ENCODE assay signal across 14 cellular contexts in genomic region chr6:90086517-90086916, GRCh38.
DNase-seq lines count a peak whose midpoint lies in the region; ATAC-seq and TF ChIP-seq lines count a peak whose summit lies in the region.
"Had no signal": no experiment of that assay in that cellular context is flagged by ENCODE, and none has a peak within 500 bp of the region (broad histone marks: within the 10 kb centered on the region; RNA-seq: fewer than 3 reads in every experiment).

No MANE protein-coding gene starts in this region.

- no peak overlapping the region for H2AFZ ChIP-seq in mesenchymal stem cell (ENCODE audit: low read depth, low read length)

- 53% methylated on average over 7 of the region's 7 CpGs for whole genome bisulfite sequencing in mesenchymal stem cell
- WGBS in aorta, 2 donors: 70 to 72% methylated on average over 7 of the region's 7 CpGs

- no peaks in the 10 kb centered on the region for H3K79me1 ChIP-seq in mesenchymal stem cell (replicated peaks; ENCODE audit: low read length, poor library complexity, severe bottlenecking)

- in situ Hi-C loops in Caki2 (cut with HindIII; ENCODE audit: low pct_unique_long_range_greater_than_20kb, low sequenced_read_pairs): no loop called here
- in situ Hi-C loops in brain microvascular endothelial cell (cut with HindIII; ENCODE audit: low pct_ligation_motif_present, low sequenced_read_pairs): no loop called here
- in situ Hi-C loops in KBM-7 (cut with MboI; ENCODE audit: low pct_unique_long_range_greater_than_20kb, low sequenced_read_pairs): no loop called here

- TF ChIP-seq CTCF in brain microvascular endothelial cell (IDR thresholded peaks at IDR 0.05; ENCODE audit: low read depth, low read length, missing control alignments): peak; percentile 26
- no peak for TF ChIP-seq CTCF in left lung (IDR thresholded peaks at IDR 0.05)

- intact Hi-C loops in aorta (cut with DNase I): loop anchor here in 1 of 2 donors (5.0 kb wide), 1 partner anchor 44 kb away; no protein-coding TSS in a partner anchor
- intact Hi-C loops in left lung (cut with DNase I): no loop called here

- peak; percentile 14 for DNase-seq in Caki2 (ENCODE audit: low read depth)
- DNase-seq in NCI-H226: peak; percentile 89
- no peak for DNase-seq in brain microvascular endothelial cell
- peak; percentile 17 for DNase-seq in mesenchymal stem cell
- DNase-seq in aorta: no peak
- DNase-seq in KBM-7: no peak
- no peak for DNase-seq in left lung
- DNase-seq: BE2C; left ventricle myocardium superior; NCI-H2171 treated with DMSO at 0.1 percent for 48 hours; stimulated activated CD4-positive, alpha-beta T cell treated with anti-CD3 and anti-CD28 coated beads, Interleukin-1b, Interleukin-23, amount 100 ng/mL, for 48 hours; stimulated activated naive CD4-positive, alpha-beta T cell treated with Interleukin-2 at 50 U/mL for 16 hours; T-helper 9 cell had no signal

- no peak overlapping the region for H3K27ac ChIP-seq in brain microvascular endothelial cell
- H3K27ac ChIP-seq in mesenchymal stem cell (ENCODE audit: low read length, poor library complexity, severe bottlenecking): no peak overlapping the region
- peak overlapping the region in 1 of 2 donors; percentile 52 for H3K27ac ChIP-seq in aorta (ENCODE audit: low read depth in 1 of 2, low read length in 2 of 2)
- no peak overlapping the region for H3K27ac ChIP-seq in left lung

- H3K4me3 ChIP-seq in brain microvascular endothelial cell (ENCODE audit: low read depth, low read length): no peak overlapping the region
- no peak overlapping the region for H3K4me3 ChIP-seq in mesenchymal stem cell (ENCODE audit: insufficient read depth in 1 of 2, low read depth in 1 of 2, low read length in 2 of 2)
- no peak overlapping the region for H3K4me3 ChIP-seq in aorta (ENCODE audit: low read length in 2 of 2)
- H3K4me3 ChIP-seq in left lung: no peak overlapping the region

- no peaks in the 10 kb centered on the region for H3K27me3 ChIP-seq in brain microvascular endothelial cell (replicated peaks)
- no peaks in the 10 kb centered on the region for H3K27me3 ChIP-seq in mesenchymal stem cell (ENCODE audit: control insufficient read depth in 1 of 2, insufficient read depth in 1 of 2, low read length in 2 of 2)
- H3K27me3 ChIP-seq in aorta (ENCODE audit: control insufficient read depth in 1 of 2, insufficient read depth in 2 of 2, low read length in 1 of 2): no peaks in the 10 kb centered on the region
- H3K27me3 ChIP-seq in left lung: no peaks in the 10 kb centered on the region
- H3K27me3 ChIP-seq: BE2C had no signal

- H3K4me2 ChIP-seq in mesenchymal stem cell (ENCODE audit: low read length, poor library complexity, severe bottlenecking): no peak overlapping the region

- no peak overlapping the region for H2BK120ac ChIP-seq in mesenchymal stem cell (ENCODE audit: low read depth, low read length)

- no peak overlapping the region for H2BK5ac ChIP-seq in mesenchymal stem cell (ENCODE audit: low read depth, low read length, poor library complexity, severe bottlenecking)

- H3K4ac ChIP-seq in mesenchymal stem cell (ENCODE audit: low read depth in 1 of 2, low read length in 2 of 2): no peak overlapping the region

- H3K14ac ChIP-seq in mesenchymal stem cell (ENCODE audit: low read length in 2 of 2): no peak overlapping the region

- H3K23ac ChIP-seq in mesenchymal stem cell (ENCODE audit: low read length in 2 of 2): no peak overlapping the region

- H3K4me1 ChIP-seq in mesenchymal stem cell (ENCODE audit: control insufficient read depth, insufficient read depth, low read depth, low read length) (no peaks in the 10 kb centered on the region), aorta (ENCODE audit: control insufficient read depth in 1 of 2, insufficient read depth in 2 of 2, low read length in 2 of 2) (no peaks in the 10 kb centered on the region), left lung (peaks cover 0 to 9% of the 10 kb centered on the region in 2 donors)
- H3K4me1 ChIP-seq: BE2C had no signal

- H2BK15ac ChIP-seq in mesenchymal stem cell (ENCODE audit: low read depth, poor library complexity, severe bottlenecking): no peak overlapping the region

- H3K36me3 ChIP-seq in brain microvascular endothelial cell (replicated peaks) (no peaks in the 10 kb centered on the region), mesenchymal stem cell (ENCODE audit: control insufficient read depth in 1 of 2, insufficient read depth in 2 of 2, low read depth in 1 of 2, low read length in 2 of 2) (no peaks in the 10 kb centered on the region), aorta (ENCODE audit: control insufficient read depth in 1 of 2, insufficient read depth in 2 of 2, low read length in 1 of 2) (no peaks in the 10 kb centered on the region), left lung (no peaks in the 10 kb centered on the region)
- H3K36me3 ChIP-seq: BE2C had no signal

- H2AK5ac ChIP-seq in mesenchymal stem cell (ENCODE audit: low read length, severe bottlenecking): no peak overlapping the region

- ATAC-seq in aorta (ENCODE audit: low FRiP score) (no peak), HG02571 (IDR thresholded peaks at IDR 0.05; ENCODE audit: unreplicated experiment) (no peak), left lung (no peak)
- ATAC-seq: left ventricle myocardium superior had no signal

- no peak overlapping the region for H2BK12ac ChIP-seq in mesenchymal stem cell (ENCODE audit: low read length in 2 of 2)

- H3K18ac ChIP-seq in mesenchymal stem cell (ENCODE audit: low read depth in 1 of 2, low read length in 2 of 2): no peak overlapping the region

- no peak overlapping the region for H3K9ac ChIP-seq in mesenchymal stem cell (ENCODE audit: low read length)

- H3K9me3 ChIP-seq in mesenchymal stem cell (ENCODE audit: control insufficient read depth, low read length) (no peaks in the 10 kb centered on the region), aorta (ENCODE audit: control insufficient read depth, low read length) (no peaks in the 10 kb centered on the region), left lung (no peaks in the 10 kb centered on the region)
- H3K9me3 ChIP-seq: BE2C had no signal

- H4K8ac ChIP-seq in mesenchymal stem cell (ENCODE audit: low read length): no peak overlapping the region

- no peak overlapping the region for H4K91ac ChIP-seq in mesenchymal stem cell (ENCODE audit: low read length)

Comparison
In these comparisons a context has a peak if more than half of its experiments do, and no peak if none do; other contexts are left out.
1. DNase-seq: peak in Caki2 (single experiment), NCI-H226 (single experiment) and mesenchymal stem cell (single experiment); none in brain microvascular endothelial cell (single experiment), aorta (0 of 2), KBM-7 (single experiment) and left lung (0 of 2).